8 cellular contexts compared by ENCODE assay signal in genomic region chr19:5805465-5806132, GRCh38. TPM values are rescaled to one million over a fixed set of nuclear protein-coding genes. Genes with fewer than 3 reads are reported as not detected.
A peak's percentile ranks its signal among the peaks of the same experiment; 100 is the strongest.
DNase-seq lines count a peak whose midpoint lies in the region; ATAC-seq, FAIRE-seq and TF ChIP-seq lines count a peak whose summit lies in the region.

No MANE protein-coding gene starts in this region.

- no peaks in the 10 kb centered on the region for H3K4me1 Mint-ChIP-seq in endothelial cell (ENCODE audit: unreplicated experiment)

- no peaks in the 10 kb centered on the region for H3K9me3 Mint-ChIP-seq in endothelial cell (ENCODE audit: unreplicated experiment)

- CTCF ChIA-PET in AG04449 (lab: Yijun Ruan, JAX): interaction anchor here (1.1 to 3.3 kb wide), 5 partner anchors 10 to 217 kb away, joined by 4 to 12 read pairs (median 5); partner anchors contain the start of gene NDUFA11

- peaks cover 5 to 15% of the 10 kb centered on the region in 2 donors for H3K27me3 ChIP-seq in muscle layer of colon (ENCODE audit: control insufficient read depth in 1 of 2, insufficient read depth in 2 of 2, low read length in 2 of 2)

- FAIRE-seq in urothelium cell line (lab: Jason Lieb, UNC): no peak

- H3K36me3 ChIP-seq in muscle layer of colon (ENCODE audit: insufficient read depth, low read length): no peaks in the 10 kb centered on the region

- POLR2A ChIA-PET in AG04449 (lab: Yijun Ruan, JAX): no interaction called here

- no peak for DNase-seq in AG04449 (ENCODE audit: low read depth, low spot score)
- DNase-seq in GM13976 (ENCODE audit: low spot score): peak; percentile 83
- peak; percentile 53 for DNase-seq in NCI-H345 treated with DMSO at 0.1 percent for 48 hours (lab: John Stamatoyannopoulos, UW; ENCODE audit: unreplicated experiment)
- peak; percentile 47 to 59 for DNase-seq in activated CD4-positive, alpha-beta T cell treated with anti-CD3 and anti-CD28 coated beads, Interleukin-2, amount 50 U/mL, for 4 hours
- peak; percentile 92 for DNase-seq in endothelial cell (ENCODE audit: low spot score)
- DNase-seq in urothelium cell line (ENCODE audit: low spot score): peak; percentile 76

- H3K27ac Mint-ChIP-seq in endothelial cell (ENCODE audit: unreplicated experiment): no peak overlapping the region

- peak; percentile 87 for TF ChIP-seq CTCF in AG04449 (IDR thresholded peaks at IDR 0.05; ENCODE audit: insufficient read depth, low read length, missing control alignments)
- TF ChIP-seq CTCF in GM13976 (IDR thresholded peaks at IDR 0.05; ENCODE audit: borderline replicate concordance, control extremely low read depth, extremely low read depth, insufficient read depth, missing control alignments): peak; percentile 62
- peak; percentile 64 for TF ChIP-seq CTCF in endothelial cell (IDR thresholded peaks at IDR 0.05; ENCODE audit: unreplicated experiment)

- H3K9ac ChIP-seq in muscle layer of colon (ENCODE audit: low read length): no peak overlapping the region

- in situ Hi-C loops in GM13976 (cut with MboI; ENCODE audit: low sequenced_read_pairs, unreplicated experiment): loop anchor here (10.0 kb wide), 1 partner anchor 219 kb away; no protein-coding TSS in a partner anchor

- H3K9me3 ChIP-seq in muscle layer of colon (ENCODE audit: low read length): no peaks in the 10 kb centered on the region

- peaks cover 5% of the 10 kb centered on the region for H3K4me1 ChIP-seq in muscle layer of colon (ENCODE audit: insufficient read depth, low read length)

- peaks cover 26% of the 10 kb centered on the region for H3K27me3 Mint-ChIP-seq in endothelial cell (ENCODE audit: unreplicated experiment)

- peaks cover 7% of the 10 kb centered on the region for H3K36me3 Mint-ChIP-seq in endothelial cell (ENCODE audit: low read depth, unreplicated experiment)

- no peak for ATAC-seq in HG03196 (IDR thresholded peaks at IDR 0.05; ENCODE audit: unreplicated experiment)

- peak overlapping the region; percentile 40 for H3K27ac ChIP-seq in muscle layer of colon (ENCODE audit: low read depth, low read length)

- H3K4me3 ChIP-seq in AG04449 (ENCODE audit: low read depth, low read length) (no peak overlapping the region; the same call in 1 of the 2 replicates), muscle layer of colon (ENCODE audit: low read depth in 1 of 2, low read length in 2 of 2) (peak overlapping the region; percentile 36 to 55)

- no peak overlapping the region for H3K4me3 Mint-ChIP-seq in endothelial cell (ENCODE audit: unreplicated experiment)

RNA-seq across cellular contexts. Expression of gene NRTN, which starts 0.7 kb away (rescaled TPM):
- total RNA-seq in endothelial cell (ENCODE audit: unreplicated experiment): 0.56 TPM

RNA-seq across cellular contexts. Expression of gene DUS3L, which starts 14.6 kb away (rescaled TPM):
- total RNA-seq in endothelial cell (ENCODE audit: unreplicated experiment): 16.2 TPM

RNA-seq across cellular contexts. Expression of gene PRR22, which starts 21.1 kb away (rescaled TPM):
- total RNA-seq in endothelial cell (ENCODE audit: unreplicated experiment): 2.2 TPM

RNA-seq across cellular contexts. Expression of gene FUT6, which starts 33.9 kb away (rescaled TPM):
- 0.18 TPM for total RNA-seq in endothelial cell (ENCODE audit: unreplicated experiment)

RNA-seq across cellular contexts. Expression of gene FUT3, which starts 45.6 kb away (rescaled TPM):
- 1.4 TPM for total RNA-seq in endothelial cell (ENCODE audit: unreplicated experiment)
